In the genomic region with DNA sequence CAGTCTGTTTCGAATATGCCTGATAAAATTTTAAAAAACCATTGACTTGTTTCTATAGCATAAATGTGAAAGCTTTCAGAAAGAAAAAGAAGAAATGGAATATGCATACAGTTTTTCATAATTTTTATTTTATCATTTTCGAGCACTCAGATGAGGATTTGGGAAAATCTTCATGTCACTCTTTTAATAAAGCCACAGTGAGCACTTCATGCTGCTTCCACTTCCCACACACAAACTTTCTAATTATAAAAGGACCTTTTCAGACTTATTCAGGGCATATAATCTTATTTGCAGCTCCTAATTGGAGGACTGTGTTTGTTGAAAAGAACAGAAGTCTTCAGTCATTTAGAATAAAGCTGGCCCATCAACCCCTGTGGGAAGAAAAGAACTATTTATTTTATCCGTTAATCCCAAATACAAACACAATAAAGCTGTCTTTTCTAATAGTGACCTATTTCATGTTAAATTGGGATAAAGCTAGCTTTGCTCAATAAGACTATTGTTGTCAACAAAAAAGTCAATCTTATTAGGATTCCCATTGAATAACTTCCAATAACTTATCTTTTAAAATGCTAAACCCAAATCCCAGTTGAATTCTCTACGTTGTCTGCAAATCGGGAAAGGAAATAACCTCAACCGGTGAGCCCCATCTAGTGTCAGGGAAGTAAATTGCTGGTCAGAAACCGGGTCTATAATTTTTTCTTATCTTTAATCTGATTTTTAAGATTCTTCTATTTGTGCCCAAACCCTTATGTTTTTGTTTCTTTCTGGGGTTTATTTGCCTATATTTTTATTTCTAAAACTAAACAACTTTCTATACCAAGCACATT, we compare ENCODE assay signal across 9 cellular contexts.
A peak's percentile ranks its signal among the peaks of the same experiment; 100 is the strongest.
DNase-seq lines count a peak whose midpoint lies in the region; TF ChIP-seq lines count a peak whose summit lies in the region.
"Had no signal": no experiment of that assay in that cellular context is flagged by ENCODE, and none has a peak within 500 bp of the region (broad histone marks: within the 10 kb centered on the region; RNA-seq: fewer than 3 reads in every experiment).

No MANE protein-coding gene starts in this region.

- H3K4me1 Mint-ChIP-seq in activated naive CD4-positive, alpha-beta T cell treated with anti-CD3 and anti-CD28 coated beads for 36 hours (ENCODE audit: low read depth), result no peaks in the 10 kb centered on the region
- H3K4me1 Mint-ChIP-seq in endothelial cell (ENCODE audit: unreplicated experiment), result peaks cover 18% of the 10 kb centered on the region
- H3K4me1 Mint-ChIP-seq: central memory CD8-positive, alpha-beta T cell had no signal

- no peak overlapping the region for H3K27ac Mint-ChIP-seq in activated naive CD4-positive, alpha-beta T cell treated with anti-CD3 and anti-CD28 coated beads for 36 hours
- no peak overlapping the region for H3K27ac Mint-ChIP-seq in endothelial cell (ENCODE audit: unreplicated experiment)

- CTCF ChIA-PET in activated naive CD4-positive, alpha-beta T cell treated with anti-CD3 and anti-CD28 coated beads for 36 hours (lab: Charles Lee), result interaction anchor here (0.6 to 2.7 kb wide), 10 partner anchors 25 to 521 kb away, joined by 3 to 11 read pairs (median 4); no protein-coding TSS in a partner anchor

- intact Hi-C loops in activated naive CD4-positive, alpha-beta T cell treated with anti-CD3 and anti-CD28 coated beads for 36 hours (cut with micrococcal nuclease), result loop anchor here (1.0 kb wide), 4 partner anchors 55 to 206 kb away; no protein-coding TSS in a partner anchor

- no peaks in the 10 kb centered on the region for H3K36me3 Mint-ChIP-seq in activated naive CD4-positive, alpha-beta T cell treated with anti-CD3 and anti-CD28 coated beads for 36 hours (ENCODE audit: low read depth)
- no peaks in the 10 kb centered on the region for H3K36me3 Mint-ChIP-seq in endothelial cell (ENCODE audit: low read depth, unreplicated experiment)

- peaks cover 28% of the 10 kb centered on the region for H3K27me3 Mint-ChIP-seq in activated naive CD4-positive, alpha-beta T cell treated with anti-CD3 and anti-CD28 coated beads for 36 hours (ENCODE audit: low read depth)
- H3K27me3 Mint-ChIP-seq in endothelial cell (ENCODE audit: unreplicated experiment), result peaks cover 1% of the 10 kb centered on the region
- H3K27me3 Mint-ChIP-seq: central memory CD8-positive, alpha-beta T cell had no signal

- H3K4me3 Mint-ChIP-seq in activated naive CD4-positive, alpha-beta T cell treated with anti-CD3 and anti-CD28 coated beads for 36 hours, result no peak overlapping the region
- no peak overlapping the region for H3K4me3 Mint-ChIP-seq in endothelial cell (ENCODE audit: unreplicated experiment)
- H3K4me3 Mint-ChIP-seq: central memory CD8-positive, alpha-beta T cell had no signal

- peak; percentile 68 for TF ChIP-seq CTCF in endothelial cell (IDR thresholded peaks at IDR 0.05; ENCODE audit: unreplicated experiment)

- peak; percentile 30 for DNase-seq in activated naive CD4-positive, alpha-beta T cell treated with anti-CD3 and anti-CD28 coated beads for 36 hours
- no peak for DNase-seq in activated naive CD4-positive, alpha-beta T cell (lab: John Stamatoyannopoulos, UW)
- DNase-seq in NOMO-1 treated with DMSO at 0.1 percent for 48 hours (lab: John Stamatoyannopoulos, UW; ENCODE audit: unreplicated experiment) (peak; percentile 53), endothelial cell (ENCODE audit: low spot score) (peak; percentile 8), myocyte (ENCODE audit: low read depth) (peak; percentile 53), ureter (ENCODE audit: low spot score) (no peak), NCI-H226 (no peak), DMS79 treated with DMSO at 0.1 percent for 48 hours (lab: John Stamatoyannopoulos, UW) (no peak)

- no peaks in the 10 kb centered on the region for H3K9me3 Mint-ChIP-seq in activated naive CD4-positive, alpha-beta T cell treated with anti-CD3 and anti-CD28 coated beads for 36 hours
- no peaks in the 10 kb centered on the region for H3K9me3 Mint-ChIP-seq in endothelial cell (ENCODE audit: unreplicated experiment)

Comparison
In these comparisons a context has a peak if more than half of its experiments do, and no peak if none do; other contexts are left out.
1. DNase-seq: peak in activated naive CD4-positive, alpha-beta T cell treated with anti-CD3 and anti-CD28 coated beads for 36 hours (single experiment), NOMO-1 treated with DMSO at 0.1 percent for 48 hours (single experiment), endothelial cell (single experiment) and myocyte (single experiment); none in activated naive CD4-positive, alpha-beta T cell (0 of 4), ureter (single experiment), NCI-H226 (single experiment) and DMS79 treated with DMSO at 0.1 percent for 48 hours (single experiment).